ENCODE assay signal across 11 cellular contexts in genomic region chr19:14167594-14168138, GRCh38. TPM values are rescaled to one million over a fixed set of nuclear protein-coding genes. Genes with fewer than 3 reads are reported as not detected.
DNase-seq lines count a peak whose midpoint lies in the region; ATAC-seq and TF ChIP-seq lines count a peak whose summit lies in the region.
"Had no signal": no experiment of that assay in that cellular context is flagged by ENCODE, and none has a peak within 500 bp of the region (broad histone marks: within the 10 kb centered on the region; RNA-seq: fewer than 3 reads in every experiment).

No MANE protein-coding gene starts in this region.

- peak overlapping the region; percentile 84 for H3K27ac Mint-ChIP-seq in CD4-positive, alpha-beta T cell
- peak overlapping the region; percentile 94 to 95 for H3K27ac Mint-ChIP-seq in T-cell
- peak overlapping the region; percentile 85 to 95 for H3K27ac Mint-ChIP-seq in natural killer cell

- H3K4me1 Mint-ChIP-seq in CD4-positive, alpha-beta T cell (ENCODE audit: low read depth), result peaks cover 27% of the 10 kb centered on the region
- H3K4me1 Mint-ChIP-seq in T-cell, result peaks cover 27 to 29% (median 27%) of the 10 kb centered on the region in 3 donors
- peaks cover 26 to 40% of the 10 kb centered on the region in 2 donors for H3K4me1 Mint-ChIP-seq in natural killer cell

- DNase-seq in CD4-positive, alpha-beta T cell, result peak in 6 of 10 experiments; percentile 27 to 64 (median 34)
- peak in 18 of 34 experiments; percentile 1 to 56 (median 28) for DNase-seq in T-cell
- peak; percentile 28 for DNase-seq in central memory CD4-positive, alpha-beta T cell
- DNase-seq in natural killer cell, result peak; percentile 40
- DNase-seq in effector CD4-positive, alpha-beta T cell, result no peak
- DNase-seq in GM03348 (ENCODE audit: low spot score), result no peak
- DNase-seq: brain microvascular endothelial cell, MV-4-11, sigmoid colon had no signal

- H3K9me3 ChIP-seq in CD4-positive, alpha-beta T cell (ENCODE audit: control insufficient read depth, low read length), result no peaks in the 10 kb centered on the region
- H3K9me3 ChIP-seq: sigmoid colon had no signal

- H3K9me3 Mint-ChIP-seq in CD4-positive, alpha-beta T cell, result no peaks in the 10 kb centered on the region
- H3K9me3 Mint-ChIP-seq in T-cell (no peaks in the 10 kb centered on the region), natural killer cell (no peaks in the 10 kb centered on the region)

- H3K27ac ChIP-seq in CD4-positive, alpha-beta T cell (ENCODE audit: low read depth, low read length), result peak overlapping the region; percentile 24
- H3K27ac ChIP-seq: brain microvascular endothelial cell had no signal

- CTCF ChIA-PET in CD4-positive, alpha-beta T cell (lab: Charles Lee), result interaction anchor here (0.6 to 1.4 kb wide), 4 partner anchors 31 to 181 kb away, joined by 3 read pairs; partner anchors contain the start of gene ASF1B
- CTCF ChIA-PET in T-cell (lab: Charles Lee), result interaction anchor here in 1 of 2 donors (1.4 to 2.0 kb wide), 3 partner anchors 22 to 180 kb away, joined by 4 to 9 read pairs (median 6); partner anchors contain the start of gene ASF1B

- no peaks in the 10 kb centered on the region for H3K27me3 Mint-ChIP-seq in CD4-positive, alpha-beta T cell
- H3K27me3 Mint-ChIP-seq in T-cell (no peaks in the 10 kb centered on the region), natural killer cell (ENCODE audit: low read depth in 2 of 2) (no peaks in the 10 kb centered on the region)

- no peaks in the 10 kb centered on the region for H3K27me3 ChIP-seq in CD4-positive, alpha-beta T cell (ENCODE audit: control insufficient read depth, insufficient read depth, low read length)
- H3K27me3 ChIP-seq: brain microvascular endothelial cell, sigmoid colon had no signal

- TF ChIP-seq CTCF in CD4-positive, alpha-beta T cell (IDR thresholded peaks at IDR 0.05), result no peak
- no peak for TF ChIP-seq CTCF in natural killer cell (IDR thresholded peaks at IDR 0.05)

- POLR2A ChIA-PET in CD4-positive, alpha-beta T cell (lab: Charles Lee), result interaction anchor here (1.5 to 2.5 kb wide), 3 partner anchors 18 to 31 kb away, joined by 4 to 15 read pairs (median 5); partner anchors contain the start of gene ASF1B
- POLR2A ChIA-PET in T-cell (lab: Charles Lee), result interaction anchor here in 1 of 2 donors (0.5 to 0.7 kb wide), 2 partner anchors 25 to 174 kb away, joined by 6 read pairs; no protein-coding TSS in a partner anchor

- ATAC-seq in CD4-positive, alpha-beta T cell (ENCODE audit: poor library complexity), result peak; percentile 80
- ATAC-seq in T-cell (replicated peaks in 1 of 4) (peak; percentile 81 to 88 (median 83)), natural killer cell (peak; percentile 64 to 73 (median 73)), HG03457 (IDR thresholded peaks at IDR 0.05; ENCODE audit: unreplicated experiment) (no peak), GM21390 (IDR thresholded peaks at IDR 0.05; ENCODE audit: unreplicated experiment) (no peak)

- H3K36me3 Mint-ChIP-seq in CD4-positive, alpha-beta T cell (ENCODE audit: low read depth), result peaks cover 31% of the 10 kb centered on the region
- H3K36me3 Mint-ChIP-seq in T-cell, result peaks cover 17% of the 10 kb centered on the region
- H3K36me3 Mint-ChIP-seq in natural killer cell, result no peaks in the 10 kb centered on the region

- peak overlapping the region; percentile 89 for H3K4me3 Mint-ChIP-seq in CD4-positive, alpha-beta T cell
- peak overlapping the region; percentile 76 to 91 (median 81) for H3K4me3 Mint-ChIP-seq in T-cell
- H3K4me3 Mint-ChIP-seq in natural killer cell, result peak overlapping the region; percentile 89

- intact Hi-C loops in CD4-positive, alpha-beta T cell (cut with DNase I, micrococcal nuclease), result no loop called here
- intact Hi-C loops in natural killer cell (cut with micrococcal nuclease), result loop anchor here (10.0 kb wide), 1 partner anchor 107 kb away; no protein-coding TSS in a partner anchor

RNA-seq across cellular contexts. Expression of gene ASF1B, which starts 31.3 kb away (rescaled TPM):
- total RNA-seq in CD4-positive, alpha-beta T cell, result under 1 TPM; 0.59 to 0.77 TPM
- 1 to 10 TPM; 2.6 to 4.4 (median 3.3) TPM for total RNA-seq in T-cell
- total RNA-seq in natural killer cell, result 1 to 10 TPM; 4.5 to 5.5 (median 4.8) TPM

RNA-seq across cellular contexts. Expression of gene ADGRL1, which starts 38.3 kb away (rescaled TPM):
- total RNA-seq in CD4-positive, alpha-beta T cell, result 10 to 100 TPM; 22.2 to 23.9 TPM
- 10 to 100 TPM; 19.9 to 31.2 (median 28.0) TPM for total RNA-seq in T-cell
- total RNA-seq in natural killer cell, result 10 to 100 TPM; 47.3 to 54.3 (median 52.7) TPM

RNA-seq across cellular contexts. Expression of gene PRKACA, which starts 50.1 kb away (rescaled TPM):
- 10 to 100 TPM; 27.4 to 29.8 TPM for total RNA-seq in CD4-positive, alpha-beta T cell
- total RNA-seq in T-cell, result 10 to 100 TPM; 43.0 to 53.5 (median 48.9) TPM
- 10 to 100 TPM; 68.6 to 71.8 (median 69.3) TPM for total RNA-seq in natural killer cell

Comparison
In these comparisons a context has a peak if more than half of its experiments do, and no peak if none do; other contexts are left out.
1. ATAC-seq: peak in CD4-positive, alpha-beta T cell (single experiment), T-cell (4 of 4) and natural killer cell (3 of 3); none in HG03457 (single experiment) and GM21390 (single experiment).
2. DNase-seq: peak in CD4-positive, alpha-beta T cell (6 of 10), T-cell (18 of 34), central memory CD4-positive, alpha-beta T cell (single experiment) and natural killer cell (single experiment); none in effector CD4-positive, alpha-beta T cell (single experiment) and GM03348 (single experiment).
3. Peak in every context shown above with its lines, with median percentiles within 50 percentile points of each other: H3K27ac Mint-ChIP-seq and H3K4me3 Mint-ChIP-seq.